ENCODE assay signal across 8 cellular contexts in genomic region chr20:64077876-64078551, GRCh38.
A peak's percentile ranks its signal among the peaks of the same experiment; 100 is the strongest.
DNase-seq lines count a peak whose midpoint lies in the region; ATAC-seq and TF ChIP-seq lines count a peak whose summit lies in the region.

No MANE protein-coding gene starts in this region.

- DNase-seq in GM06990 (ENCODE audit: extremely low read depth, insufficient read length) (peak; percentile 73), NOMO-1 treated with dmso at 0.1 percent for 144 hours (lab: John Stamatoyannopoulos, UW; ENCODE audit: unreplicated experiment) (peak; percentile 48), kidney tubule cell (ENCODE audit: low spot score) (no peak)
- peak; percentile 87 for DNase-seq in activated naive CD4-positive, alpha-beta T cell treated with anti-CD3 and anti-CD28 coated beads, Interleukin-2, amount 10 ng/mL, durations not matched to agents 7 days and 5 days

- no peak for TF ChIP-seq POLR2A in GM18505 (IDR thresholded peaks at IDR 0.05; ENCODE audit: borderline replicate concordance, extremely low read depth, insufficient read depth, insufficient read length)

- peaks cover 29% of the 10 kb centered on the region for H3K27me3 Mint-ChIP-seq in activated naive CD4-positive, alpha-beta T cell treated with anti-CD3 and anti-CD28 coated beads, Interleukin-2, amount 10 ng/mL, durations not matched to agents 7 days and 5 days

- peaks cover 35% of the 10 kb centered on the region for H3K36me3 Mint-ChIP-seq in activated naive CD4-positive, alpha-beta T cell treated with anti-CD3 and anti-CD28 coated beads, Interleukin-2, amount 10 ng/mL, durations not matched to agents 7 days and 5 days

- no peak for TF ChIP-seq CTCF in GM06990 (IDR thresholded peaks at IDR 0.05; ENCODE audit: insufficient read depth, low read length, poor library complexity, severe bottlenecking)

- peak overlapping the region; percentile 94 for H3K4me3 Mint-ChIP-seq in activated naive CD4-positive, alpha-beta T cell treated with anti-CD3 and anti-CD28 coated beads, Interleukin-2, amount 10 ng/mL, durations not matched to agents 7 days and 5 days

- peaks cover 14 to 17% of the 10 kb centered on the region in 2 donors for H3K4me1 ChIP-seq in mucosa of rectum (ENCODE audit: control insufficient read depth in 2 of 2, insufficient read depth in 2 of 2, low read length in 2 of 2)

- H3K36me3 ChIP-seq in GM06990 (ENCODE audit: control insufficient read depth, insufficient read depth, low read length) (peaks cover 21% of the 10 kb centered on the region), mucosa of rectum (ENCODE audit: control insufficient read depth in 2 of 2, insufficient read depth in 2 of 2, low read length in 2 of 2) (peaks cover 5 to 6% of the 10 kb centered on the region in 2 donors)

- CTCF ChIA-PET in activated naive CD4-positive, alpha-beta T cell treated with anti-CD3 and anti-CD28 coated beads, Interleukin-2, amount 10 ng/mL, durations not matched to agents 7 days and 5 days (lab: Charles Lee), result interaction anchor here (1.1 to 2.8 kb wide), 2 partner anchors 29 to 98 kb away, joined by 3 to 9 read pairs; partner anchors contain the start of genes PRPF6, SAMD10 and SOX18

- H3K27me3 ChIP-seq in GM06990 (replicated peaks; ENCODE audit: control insufficient read depth, insufficient read depth, low read length), result no peaks in the 10 kb centered on the region; the same call in 1 of the 2 replicates
- peaks cover 7 to 9% of the 10 kb centered on the region in 2 donors for H3K27me3 ChIP-seq in mucosa of rectum (ENCODE audit: control insufficient read depth in 2 of 2, insufficient read depth in 2 of 2, low read length in 2 of 2)

- H3K9me3 ChIP-seq in mucosa of rectum (ENCODE audit: control insufficient read depth in 2 of 2, low read length in 2 of 2), result no peaks in the 10 kb centered on the region

- H3K27ac Mint-ChIP-seq in activated naive CD4-positive, alpha-beta T cell treated with anti-CD3 and anti-CD28 coated beads, Interleukin-2, amount 10 ng/mL, durations not matched to agents 7 days and 5 days, result peak overlapping the region; percentile 92

- H3K27ac ChIP-seq in mucosa of rectum (ENCODE audit: low read depth in 2 of 2, low read length in 2 of 2), result peak overlapping the region in 1 of 2 donors; percentile 79

- peaks cover 55% of the 10 kb centered on the region for H3K4me1 Mint-ChIP-seq in activated naive CD4-positive, alpha-beta T cell treated with anti-CD3 and anti-CD28 coated beads, Interleukin-2, amount 10 ng/mL, durations not matched to agents 7 days and 5 days

- ATAC-seq in GM18505 (IDR thresholded peaks at IDR 0.05; ENCODE audit: unreplicated experiment) (no peak), HG03432 (IDR thresholded peaks at IDR 0.05; ENCODE audit: unreplicated experiment) (no peak), GM21390 (IDR thresholded peaks at IDR 0.05; ENCODE audit: unreplicated experiment) (no peak)

- peak overlapping the region; percentile 16 to 26 for H3K9ac ChIP-seq in mucosa of rectum (ENCODE audit: low read depth in 1 of 2, low read length in 2 of 2)

- no peaks in the 10 kb centered on the region for H3K9me3 Mint-ChIP-seq in activated naive CD4-positive, alpha-beta T cell treated with anti-CD3 and anti-CD28 coated beads, Interleukin-2, amount 10 ng/mL, durations not matched to agents 7 days and 5 days

- peak overlapping the region; percentile 84 for H3K4me3 ChIP-seq in GM06990 (replicated peaks; ENCODE audit: low read depth, low read length)
- peak overlapping the region; percentile 64 to 70 for H3K4me3 ChIP-seq in mucosa of rectum (ENCODE audit: low read length in 2 of 2)
